Comparison of ENCODE assay signal across 2 cellular contexts in genomic region chr5:132815454-132815853, GRCh38.
A peak's percentile ranks its signal among the peaks of the same experiment; 100 is the strongest.
TF ChIP-seq lines count a peak whose summit lies in the region.

No MANE protein-coding gene starts in this region.

TF ChIP-seq in GM23338, 12 proteins besides CTCF, POLR2A, EP300 and RAD21:
- TF ChIP-seq REST (IDR thresholded peaks at IDR 0.05; ENCODE audit: unreplicated experiment) (no peak), POLR2AphosphoS5 (IDR thresholded peaks at IDR 0.05; ENCODE audit: low read depth) (no peak), EZH2 (IDR thresholded peaks at IDR 0.05; ENCODE audit: low read depth, unreplicated experiment) (no peak), JUNB (IDR thresholded peaks at IDR 0.05; ENCODE audit: unreplicated experiment) (no peak), ZNF114 (CRISPR knock-in tag; IDR thresholded peaks at IDR 0.05) (no peak), NANOG (IDR thresholded peaks at IDR 0.05; ENCODE audit: borderline replicate concordance) (no peak), STAT1 (IDR thresholded peaks at IDR 0.05; ENCODE audit: unreplicated experiment) (no peak), ZNF331 (CRISPR knock-in tag; IDR thresholded peaks at IDR 0.05; ENCODE audit: low read depth) (no peak), ZNF462 (CRISPR knock-in tag; IDR thresholded peaks at IDR 0.05) (no peak), ETS1 (IDR thresholded peaks at IDR 0.05) (no peak), EZH2phosphoT487 (IDR thresholded peaks at IDR 0.05; ENCODE audit: unreplicated experiment) (no peak), CREB1 (CRISPR knock-in tag; IDR thresholded peaks at IDR 0.05; ENCODE audit: low read depth) (no peak)

TF ChIP-seq in K562, 482 proteins besides CTCF, POLR2A, EP300 and RAD21:
- peak; percentile 73 for TF ChIP-seq NR2C1 (IDR thresholded peaks at IDR 0.05)
- peak; percentile 74 for TF ChIP-seq NR2C1 (tag; IDR thresholded peaks at IDR 0.05)
- TF ChIP-seq NRF1 (conservative IDR thresholded peaks at IDR 0.05 in 1 of 2, IDR thresholded peaks at IDR 0.05 in 1 of 2) = no peak
- peak; percentile 42; the same call in 1 of the 2 replicates for TF ChIP-seq CEBPB (tag; IDR thresholded peaks at IDR 0.05)
- no peak for TF ChIP-seq NR2C2 (CRISPR knock-in tag; IDR thresholded peaks at IDR 0.05)
- TF ChIP-seq NR2C2 (tag; IDR thresholded peaks at IDR 0.05) = peak; percentile 19; the same call in 1 of the 2 replicates
